2 cellular contexts compared by ENCODE assay signal in the genomic region with DNA sequence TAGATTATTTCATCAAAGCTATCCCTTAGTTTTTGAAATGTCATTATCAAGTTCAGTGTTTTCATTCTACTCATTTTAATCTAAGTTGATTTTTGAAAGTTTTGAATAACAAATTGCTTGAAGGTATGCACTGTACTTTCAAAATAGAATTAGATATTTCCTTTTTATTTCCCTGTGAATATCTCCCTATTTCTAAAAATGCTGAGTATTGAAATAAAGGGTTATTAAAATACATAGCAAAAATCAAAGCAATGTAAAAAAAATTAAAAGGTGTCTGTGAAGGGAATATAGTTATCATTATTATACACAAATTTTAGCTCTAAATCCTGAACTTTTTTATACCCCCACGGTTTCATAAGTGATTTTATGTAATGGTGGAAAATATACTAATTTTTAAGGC.
TF ChIP-seq lines count a peak whose summit lies in the region.

No MANE protein-coding gene starts in this region.

TF ChIP-seq in IMR-90, 13 proteins besides CTCF, POLR2A, EP300 and RAD21:
- TF ChIP-seq MAFK (IDR thresholded peaks at IDR 0.05; ENCODE audit: low read depth, low read length) (peak; percentile 48; the same call in 1 of the 2 replicates), CHD1 (IDR thresholded peaks at IDR 0.05; ENCODE audit: low read depth, low read length) (no peak)

TF ChIP-seq in K562, 482 proteins besides CTCF, POLR2A, EP300 and RAD21:
- TF ChIP-seq KAT8 (IDR thresholded peaks at IDR 0.05; ENCODE audit: low read depth) (no peak), ZNF316 (IDR thresholded peaks at IDR 0.05) (peak; percentile 54; the same call in 1 of the 2 replicates), MAFF (IDR thresholded peaks at IDR 0.05; ENCODE audit: low read length) (peak; percentile 9; the same call in 1 of the 2 replicates)
